Comparison of ENCODE assay signal across 17 cellular contexts in genomic region chr20:62052842-62053464, GRCh38. TPM values are rescaled to one million over a fixed set of nuclear protein-coding genes. Genes with fewer than 3 reads are reported as not detected.
A peak's percentile ranks its signal among the peaks of the same experiment; 100 is the strongest.
DNase-seq lines count a peak whose midpoint lies in the region; ATAC-seq, FAIRE-seq and TF ChIP-seq lines count a peak whose summit lies in the region.
"Had no signal": no experiment of that assay in that cellular context is flagged by ENCODE, and none has a peak within 500 bp of the region (broad histone marks: within the 10 kb centered on the region; RNA-seq: fewer than 3 reads in every experiment).

No MANE protein-coding gene starts in this region.

- no peak overlapping the region for H3K4me3 Mint-ChIP-seq in endodermal cell
- H3K4me3 Mint-ChIP-seq in effector memory CD8-positive, alpha-beta T cell: no peak overlapping the region

- peaks cover 11% of the 10 kb centered on the region for H3K4me1 Mint-ChIP-seq in endodermal cell
- H3K4me1 Mint-ChIP-seq in effector memory CD8-positive, alpha-beta T cell (ENCODE audit: low read depth in 2 of 2): peaks cover 53 to 59% of the 10 kb centered on the region in 2 donors

- H3K9me3 Mint-ChIP-seq in endodermal cell: peaks cover 4% of the 10 kb centered on the region
- no peaks in the 10 kb centered on the region for H3K9me3 Mint-ChIP-seq in effector memory CD8-positive, alpha-beta T cell

- intact Hi-C loops in posterior vena cava (cut with DNase I): no loop called here

- WGBS in endodermal cell (ENCODE audit: insufficient coverage in 1 of 2, insufficient read length in 1 of 2), 2 experiments: 93 to 97% methylated on average over 21 to 26 of the region's 26 CpGs
- WGBS in small intestine, 3 donors: 91 to 95% (median 92%) methylated on average over 26 of the region's 26 CpGs

- no peaks in the 10 kb centered on the region for H3K4me1 ChIP-seq in endodermal cell (ENCODE audit: control insufficient read depth, insufficient read depth, low read length)
- no peaks in the 10 kb centered on the region for H3K4me1 ChIP-seq in small intestine (ENCODE audit: control insufficient read depth in 2 of 2, insufficient read depth in 1 of 2, low read depth in 1 of 2, low read length in 1 of 2)
- H3K4me1 ChIP-seq: HAP-1 had no signal

- no peak for TF ChIP-seq CTCF in endodermal cell (conservative IDR thresholded peaks at IDR 0.05)

- peaks cover 24% of the 10 kb centered on the region for H3K36me3 Mint-ChIP-seq in endodermal cell (ENCODE audit: low read depth)
- H3K36me3 Mint-ChIP-seq in effector memory CD8-positive, alpha-beta T cell (ENCODE audit: insufficient read depth): peaks cover 13% of the 10 kb centered on the region

- H3K36me3 ChIP-seq in endodermal cell (ENCODE audit: control insufficient read depth, insufficient read depth, low read length) (peaks cover 8% of the 10 kb centered on the region), small intestine (ENCODE audit: control insufficient read depth in 2 of 2, insufficient read depth in 2 of 2, low read length in 2 of 2) (peaks cover 0 to 2% of the 10 kb centered on the region in 2 donors)

- H3K9me3 ChIP-seq in endodermal cell (ENCODE audit: control insufficient read depth, low read length) (no peaks in the 10 kb centered on the region), small intestine (ENCODE audit: control insufficient read depth, low read depth) (no peaks in the 10 kb centered on the region)
- H3K9me3 ChIP-seq: HAP-1 had no signal

- no peak overlapping the region for H3K27ac ChIP-seq in endodermal cell (ENCODE audit: low read depth, low read length)
- H3K27ac ChIP-seq in small intestine (ENCODE audit: low read depth in 1 of 2, low read length in 1 of 2): no peak overlapping the region

- no peak for ATAC-seq in effector memory CD8-positive, alpha-beta T cell (replicated peaks)

- no peak overlapping the region for H3K9ac ChIP-seq in endodermal cell (ENCODE audit: extremely low read depth, low read length, poor library complexity, severe bottlenecking)

- DNase-seq in activated T-cell treated with anti-CD3 and anti-CD28 coated beads, Interleukin-2, amount 50 U/mL, for 1 hour: peak; percentile 1
- DNase-seq in activated T-cell treated with anti-CD3 and anti-CD28 coated beads, Interleukin-2, amount 50 U/mL, for 48 hours: no peak
- DNase-seq in D341Med (ENCODE audit: low spot score) (peak; percentile 17), endodermal cell (peak; percentile 40), posterior vena cava (ENCODE audit: low spot score) (peak; percentile 75), small intestine (no peak), NCI-H345 treated with DMSO at 0.1 percent for 48 hours (lab: John Stamatoyannopoulos, UW; ENCODE audit: unreplicated experiment) (no peak)
- no peak for DNase-seq in effector memory CD8-positive, alpha-beta T cell
- DNase-seq: 8988T; NCI-H146; NCI-H226; NCI-H526 treated with DMSO at 0.1 percent for 48 hours; NK-92 treated with Interleukin-12 subunit alpha and Interleukin-12 subunit beta, amount 100 ng/mL, for 24 hours; OCI-M1; RPMI8226 had no signal

- H3K27me3 ChIP-seq in endodermal cell (ENCODE audit: control insufficient read depth, insufficient read depth, low read length, poor library complexity, severe bottlenecking) (no peaks in the 10 kb centered on the region), small intestine (ENCODE audit: control insufficient read depth in 2 of 2, insufficient read depth in 2 of 2, low read length in 2 of 2) (no peaks in the 10 kb centered on the region)

- no peak for FAIRE-seq in small intestine (lab: Jason Lieb, UNC)
- FAIRE-seq: GM18507 had no signal

- H3K4me3 ChIP-seq in endodermal cell (ENCODE audit: low read length) (no peak overlapping the region), small intestine (ENCODE audit: low read depth in 1 of 2, low read length in 2 of 2) (no peak overlapping the region)
- H3K4me3 ChIP-seq: HAP-1 had no signal

- no peaks in the 10 kb centered on the region for H3K27me3 Mint-ChIP-seq in endodermal cell (ENCODE audit: insufficient read depth)
- no peaks in the 10 kb centered on the region for H3K27me3 Mint-ChIP-seq in effector memory CD8-positive, alpha-beta T cell

- H3K27ac Mint-ChIP-seq in endodermal cell: peak overlapping the region; percentile 11
- peak overlapping the region in 1 of 2 donors; percentile 79 for H3K27ac Mint-ChIP-seq in effector memory CD8-positive, alpha-beta T cell

RNA-seq across cellular contexts. Expression of gene TAF4, which starts 12.7 kb away (rescaled TPM):
- 10 to 100 TPM; 25.5 to 39.9 TPM for total RNA-seq in endodermal cell
- 23.0 TPM for polyA plus RNA-seq in endodermal cell (2013, experiment 1 of 2)
- 24.8 TPM for polyA plus RNA-seq in endodermal cell (2013, experiment 2 of 2)
- total RNA-seq in posterior vena cava: 10 to 100 TPM in 1 of 2 donors, 1 to 10 TPM in 1; 8.8 to 11.4 TPM
- polyA plus RNA-seq in small intestine: 1 to 10 TPM; 4.6 to 8.0 (median 7.8) TPM

Comparison
In these comparisons a context has a peak if more than half of its experiments do, and no peak if none do; other contexts are left out.
1. DNase-seq: peak in activated T-cell treated with anti-CD3 and anti-CD28 coated beads, Interleukin-2, amount 50 U/mL, for 1 hour (single experiment), D341Med (single experiment), endodermal cell (single experiment) and posterior vena cava (single experiment); none in activated T-cell treated with anti-CD3 and anti-CD28 coated beads, Interleukin-2, amount 50 U/mL, for 48 hours (0 of 2), small intestine (single experiment), NCI-H345 treated with DMSO at 0.1 percent for 48 hours (single experiment) and effector memory CD8-positive, alpha-beta T cell (0 of 3).